In the genomic region with DNA sequence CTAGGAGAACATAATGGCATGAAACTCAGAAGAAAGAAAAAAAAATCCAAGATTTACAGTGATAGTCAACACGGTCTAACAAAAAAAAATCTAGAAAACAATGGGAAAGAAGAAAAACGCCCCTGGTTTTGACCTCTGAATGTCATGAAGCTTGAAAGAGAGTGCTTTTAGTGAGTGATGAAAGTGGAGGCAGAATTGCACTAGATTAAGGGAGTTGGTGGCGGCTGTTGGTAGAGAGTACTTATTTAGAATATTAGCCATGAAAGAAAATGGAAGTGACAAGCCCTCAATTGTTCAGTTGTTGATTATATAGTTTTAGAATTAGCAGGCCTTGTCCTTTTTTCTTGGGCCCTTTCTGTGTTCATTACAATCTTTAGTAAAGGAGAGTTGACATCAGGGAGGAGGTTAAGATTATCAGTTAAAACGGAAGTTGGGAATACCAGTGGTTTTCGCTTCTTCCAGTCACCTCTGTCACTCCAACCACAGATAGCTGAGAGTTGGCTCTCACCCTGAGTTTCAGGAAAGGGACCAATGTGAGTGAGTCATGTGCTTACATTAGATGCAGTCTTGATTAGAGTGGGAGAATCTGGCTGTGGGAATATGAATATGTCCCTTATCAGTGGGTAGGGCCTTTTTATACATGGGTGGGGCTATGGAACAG, we compare ENCODE assay signal across 1 cellular context.
A peak's percentile ranks its signal among the peaks of the same experiment; 100 is the strongest.
TF ChIP-seq lines count a peak whose summit lies in the region.

No MANE protein-coding gene starts in this region.

TF ChIP-seq in HCT116, 20 proteins besides CTCF, POLR2A, EP300 and RAD21 (continued from another document):
- TF ChIP-seq, protein P1, sequence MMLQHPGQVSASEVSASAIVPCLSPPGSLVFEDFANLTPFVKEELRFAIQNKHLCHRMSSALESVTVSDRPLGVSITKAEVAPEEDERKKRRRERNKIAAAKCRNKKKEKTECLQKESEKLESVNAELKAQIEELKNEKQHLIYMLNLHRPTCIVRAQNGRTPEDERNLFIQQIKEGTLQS (IDR thresholded peaks at IDR 0.05) = no peak
- TF ChIP-seq YY1 (IDR thresholded peaks at IDR 0.05; ENCODE audit: extremely low read depth, insufficient replicate concordance, low read depth, low read length) (no peak), ZNF274 (IDR thresholded peaks at IDR 0.05; ENCODE audit: low read depth, low read length) (no peak), FOSL1 (IDR thresholded peaks at IDR 0.05; ENCODE audit: low read depth) (peak; percentile 66), JUND (IDR thresholded peaks at IDR 0.05) (peak; percentile 83)
TF ChIP-seq in HCT116: peak in this region for 10.
